In genomic region chr1:41905103-41905675, GRCh38 we compare ENCODE assay signal across 18 cellular contexts. TPM values are rescaled to one million over a fixed set of nuclear protein-coding genes. Genes with fewer than 3 reads are reported as not detected.
DNase-seq lines count a peak whose midpoint lies in the region; ATAC-seq, FAIRE-seq and TF ChIP-seq lines count a peak whose summit lies in the region.
"Had no signal": no experiment of that assay in that cellular context is flagged by ENCODE, and none has a peak within 500 bp of the region (broad histone marks: within the 10 kb centered on the region; RNA-seq: fewer than 3 reads in every experiment).

No MANE protein-coding gene starts in this region.

- H3K79me2 ChIP-seq in DND-41 (ENCODE audit: insufficient read depth, low read length) (peaks cover 100% of the 10 kb centered on the region), GM12878 (ENCODE audit: control insufficient read depth, insufficient read depth, low read length) (no peaks in the 10 kb centered on the region)

- H3K4me1 ChIP-seq in DND-41 (ENCODE audit: insufficient read depth, low read length) (peaks cover 94% of the 10 kb centered on the region), GM12878 (ENCODE audit: control insufficient read depth, insufficient read depth, low read length) (peaks cover 17% of the 10 kb centered on the region)

- FAIRE-seq in GM12878 (lab: Jason Lieb, UNC), result no peak
- FAIRE-seq: GM19239 had no signal

- H4K20me1 ChIP-seq in DND-41 (ENCODE audit: insufficient read depth, low read length) (peaks cover 48% of the 10 kb centered on the region), GM12878 (ENCODE audit: control insufficient read depth, insufficient read depth) (no peaks in the 10 kb centered on the region)

- no peak for TF ChIP-seq POLR2A in GM12878 (IDR thresholded peaks at IDR 0.05; ENCODE audit: low read depth, low read length)

- peak; percentile 29 for TF ChIP-seq CTCF in DND-41 (IDR thresholded peaks at IDR 0.05; ENCODE audit: borderline replicate concordance, extremely low read depth, low read length, poor library complexity, severe bottlenecking)
- TF ChIP-seq CTCF in GM12878 (IDR thresholded peaks at IDR 0.05 in 2 of 3, conservative IDR thresholded peaks at IDR 0.05 in 1 of 3; ENCODE audit: control insufficient read depth in 2 of 3, extremely low read depth in 1 of 3, insufficient read depth in 1 of 3, low read depth in 3 of 3, low read length in 3 of 3), result no peak
- no peak for TF ChIP-seq CTCF in endothelial cell (IDR thresholded peaks at IDR 0.05; ENCODE audit: unreplicated experiment)

- H3K36me3 ChIP-seq in DND-41 (ENCODE audit: insufficient read depth, low read length), result peaks cover 24% of the 10 kb centered on the region
- H3K36me3 ChIP-seq in GM12878 (ENCODE audit: control insufficient read depth in 2 of 2, insufficient read depth in 2 of 2, low read length in 1 of 2), result no peaks in the 10 kb centered on the region

- intact Hi-C loops in activated CD4-positive, alpha-beta T cell treated with anti-CD3 and anti-CD28 coated beads, Interleukin-2, amount 10 ng/mL, durations not matched to agents 24 days and 14 days (cut with micrococcal nuclease), result no loop called here
- intact Hi-C loops in GM12878 (cut with micrococcal nuclease; ENCODE audit: unreplicated experiment), result no loop called here

- in situ Hi-C loops in GM12878 (cut with MboI), result no loop called here

- peak overlapping the region; percentile 72 for H3K27ac ChIP-seq in DND-41 (ENCODE audit: low read length)
- H3K27ac ChIP-seq in GM12878 (ENCODE audit: control insufficient read depth, insufficient read depth), result no peak overlapping the region; the same call in 1 of the 2 replicates

- no peak overlapping the region for H3K4me3 Mint-ChIP-seq in activated CD4-positive, alpha-beta T cell treated with anti-CD3 and anti-CD28 coated beads, Interleukin-2, amount 10 ng/mL, durations not matched to agents 24 days and 14 days
- H3K4me3 Mint-ChIP-seq in endothelial cell (ENCODE audit: unreplicated experiment), result no peak overlapping the region
- H3K4me3 Mint-ChIP-seq: B cell; CD4-positive, alpha-beta T cell; H9 had no signal

- H2AFZ ChIP-seq in DND-41 (ENCODE audit: low read depth, low read length) (no peak overlapping the region), GM12878 (ENCODE audit: control insufficient read depth, low read depth, low read length) (no peak overlapping the region)

- CTCF ChIA-PET in GM12878 (lab: Yijun Ruan, JAX), result interaction anchor here (0.7 to 3.0 kb wide), 4 partner anchors 8 to 23 kb away, joined by 3 to 9 read pairs (median 3); no protein-coding TSS in a partner anchor

- H3K4me3 ChIP-seq in DND-41 (ENCODE audit: low read depth in 1 of 2, low read length in 2 of 2) (no peak overlapping the region), GM12878 (no peak overlapping the region)

- TF ChIP-seq EP300 in GM12878 (IDR thresholded peaks at IDR 0.05; ENCODE audit: borderline replicate concordance in 1 of 2, control insufficient read depth in 1 of 2, low read depth in 2 of 2, low read length in 2 of 2), result no peak

- peaks cover 6% of the 10 kb centered on the region for H3K27me3 Mint-ChIP-seq in activated CD4-positive, alpha-beta T cell treated with anti-CD3 and anti-CD28 coated beads, Interleukin-2, amount 10 ng/mL, durations not matched to agents 24 days and 14 days
- H3K27me3 Mint-ChIP-seq in endothelial cell (ENCODE audit: unreplicated experiment), result peaks cover 1% of the 10 kb centered on the region
- H3K27me3 Mint-ChIP-seq: CD4-positive, alpha-beta T cell had no signal

- POLR2A ChIA-PET in GM12878 (lab: Charles Lee), result interaction anchor here (0.5 to 0.8 kb wide), 2 partner anchors 12 to 207 kb away, joined by 3 read pairs; no protein-coding TSS in a partner anchor

- RAD21 ChIA-PET in GM12878 (lab: Charles Lee; ENCODE audit: unreplicated experiment), result no interaction called here

- H3K27me3 ChIP-seq in DND-41 (ENCODE audit: insufficient read depth, low read length, poor library complexity), result no peaks in the 10 kb centered on the region
- H3K27me3 ChIP-seq in GM12878 (replicated peaks in 1 of 2; ENCODE audit: control insufficient read depth in 2 of 2, insufficient read depth in 2 of 2, low read length in 1 of 2), result no peaks in the 10 kb centered on the region

- H3K27ac Mint-ChIP-seq in activated CD4-positive, alpha-beta T cell treated with anti-CD3 and anti-CD28 coated beads, Interleukin-2, amount 10 ng/mL, durations not matched to agents 24 days and 14 days, result no peak overlapping the region
- no peak overlapping the region for H3K27ac Mint-ChIP-seq in endothelial cell (ENCODE audit: unreplicated experiment)
- H3K27ac Mint-ChIP-seq: B cell; CD4-positive, alpha-beta T cell; H9 had no signal

- H3K9me3 Mint-ChIP-seq in activated CD4-positive, alpha-beta T cell treated with anti-CD3 and anti-CD28 coated beads, Interleukin-2, amount 10 ng/mL, durations not matched to agents 24 days and 14 days, result peaks cover 20% of the 10 kb centered on the region
- no peaks in the 10 kb centered on the region for H3K9me3 Mint-ChIP-seq in endothelial cell (ENCODE audit: unreplicated experiment)
- H3K9me3 Mint-ChIP-seq: CD4-positive, alpha-beta T cell; H9 had no signal

- peaks cover 63% of the 10 kb centered on the region for H3K4me1 Mint-ChIP-seq in activated CD4-positive, alpha-beta T cell treated with anti-CD3 and anti-CD28 coated beads, Interleukin-2, amount 10 ng/mL, durations not matched to agents 24 days and 14 days
- H3K4me1 Mint-ChIP-seq in endothelial cell (ENCODE audit: unreplicated experiment), result peaks cover 27% of the 10 kb centered on the region

- 0% methylated on average over 1 of the region's 1 CpG for WGBS in GM12878 (ENCODE audit: insufficient coverage, insufficient replicate concordance, low lambda C conversion rate, missing lambda C conversion rate)

- no peaks in the 10 kb centered on the region for H3K9me3 ChIP-seq in DND-41 (ENCODE audit: insufficient read depth, low read length, severe bottlenecking)
- no peaks in the 10 kb centered on the region; the same call in 1 of the 3 replicates for H3K9me3 ChIP-seq in GM12878 (replicated peaks; ENCODE audit: control insufficient read depth, insufficient read depth, low read length)

- DNase-seq in activated CD4-positive, alpha-beta T cell treated with anti-CD3 and anti-CD28 coated beads, Interleukin-2, amount 10 ng/mL, durations not matched to agents 24 days and 14 days, result peak; percentile 57
- no peak for DNase-seq in activated CD4-positive, alpha-beta T cell treated with anti-CD3 and anti-CD28 coated beads, Interleukin-2, amount 50 U/mL, for 1 hour
- DNase-seq in DND-41 (peak; percentile 52), GM12878 (ENCODE audit: low read depth, low spot score) (no peak), islet precursor cell (peak; percentile 24), endothelial cell (ENCODE audit: low spot score) (no peak), NOMO-1 treated with dmso at 0.1 percent for 144 hours (lab: John Stamatoyannopoulos, UW; ENCODE audit: unreplicated experiment) (no peak), NCI-H2227 (lab: John Stamatoyannopoulos, UW; ENCODE audit: unreplicated experiment) (no peak)
- DNase-seq: ACHN; C1 segment of cervical spinal cord; Calu3; CD4-positive, alpha-beta T cell; DMS 273 treated with DMSO at 0.1 percent for 48 hours; GOT3; H9 had no signal

- ATAC-seq in DND-41 (ENCODE audit: insufficient read depth, low read depth) (peak; percentile 67), GM12878 (peak; percentile 51)

- H3K9ac ChIP-seq in DND-41 (ENCODE audit: low read depth, low read length) (peak overlapping the region; percentile 19; the same call in 1 of the 2 replicates), GM12878 (ENCODE audit: control insufficient read depth, insufficient read depth, low read length) (no peak overlapping the region)

- no TSS peak for BruUV-seq in GM12878 (replicated peaks; lab: Mats Ljungman, UMichigan)

- H3K4me2 ChIP-seq in DND-41 (ENCODE audit: insufficient read depth, low read length), result peak overlapping the region; percentile 27
- no peak overlapping the region for H3K4me2 ChIP-seq in GM12878 (ENCODE audit: control insufficient read depth, insufficient read depth)

- SMC1A ChIA-PET in GM12878 (lab: Charles Lee; ENCODE audit: uncharacterized antibody, unreplicated experiment), result interaction anchor here (0.8 to 3.2 kb wide), 9 partner anchors 9 to 208 kb away, joined by 3 to 16 read pairs (median 3); no protein-coding TSS in a partner anchor

- TF ChIP-seq RAD21 in GM12878 (IDR thresholded peaks at IDR 0.05; ENCODE audit: insufficient read depth, low read depth, low read length), result no peak

- peaks cover 8% of the 10 kb centered on the region for H3K36me3 Mint-ChIP-seq in activated CD4-positive, alpha-beta T cell treated with anti-CD3 and anti-CD28 coated beads, Interleukin-2, amount 10 ng/mL, durations not matched to agents 24 days and 14 days (ENCODE audit: low read depth)
- peaks cover 5% of the 10 kb centered on the region for H3K36me3 Mint-ChIP-seq in endothelial cell (ENCODE audit: low read depth, unreplicated experiment)

RNA-seq across cellular contexts. Expression of gene HIVEP3, which starts 13.5 kb away (rescaled TPM):
- 70.5 and 73.9 TPM in 2 replicates for total RNA-seq in activated CD4-positive, alpha-beta T cell treated with anti-CD3 and anti-CD28 coated beads, Interleukin-2, amount 10 ng/mL, durations not matched to agents 24 days and 14 days
- total RNA-seq in GM12878 (2013; cell fraction: nucleolus; rRNA removed), result 42.5 and 46.4 TPM in 2 replicates
- total RNA-seq in GM12878 (2014; rRNA removed), result 2.8 and 2.9 TPM in 2 replicates
- total RNA-seq in GM12878 (2014; rRNA removed; fragmentation: Illumina TruSeq; extraction: Trizol), result 3.4 and 3.5 TPM in 2 replicates
- 13.6 and 13.8 TPM in 2 replicates for total RNA-seq in GM12878 (2021)
- polyA plus RNA-seq in GM12878 (2011; ENCODE audit: low read depth), result 1.8 TPM
- polyA plus RNA-seq in GM12878 (2011; rRNA removed), result 3.5 and 4.3 TPM in 2 replicates
- polyA plus RNA-seq in GM12878 (2011; cell fraction: cytosol; rRNA removed), result 5.4 and 6.8 TPM in 2 replicates
- polyA plus RNA-seq in GM12878 (2011; cell fraction: nucleus; rRNA removed), result 7.7 and 9.8 TPM in 2 replicates
- polyA plus RNA-seq in GM12878 (2012), result 4.9 and 5.2 TPM in 2 replicates
- polyA plus RNA-seq in GM12878 (2014; fragmentation: Illumina TruSeq; extraction: Trizol), result 7.4 and 8.6 TPM in 2 replicates
- 1 to 10 TPM; 1.8 to 2.2 TPM for polyA plus RNA-seq in GM12878 (2014; fragmentation: Nextera tagmentation; extraction: Ambion mirVana)
- polyA plus RNA-seq in GM12878 (2014; rRNA removed), result 6.0 and 7.7 TPM in 2 replicates
- polyA plus RNA-seq in GM12878 (2016; fragmentation: Nextera tagmentation; extraction: Ambion mirVana), result 1 to 10 TPM; 3.0 to 4.3 TPM
- 11.4 and 11.5 TPM in 2 replicates for polyA minus RNA-seq in GM12878 (2011; rRNA and poly(A)+ RNA removed)
- 5.5 and 5.6 TPM in 2 replicates for polyA minus RNA-seq in GM12878 (2011; cell fraction: cytosol; rRNA and poly(A)+ RNA removed)
- polyA minus RNA-seq in GM12878 (2011; cell fraction: nucleus; rRNA and poly(A)+ RNA removed), result 6.0 and 17.6 TPM in 2 replicates
- 8.9 TPM for total RNA-seq in endothelial cell (ENCODE audit: unreplicated experiment)
- total RNA-seq: G401 had no signal

Comparison
In these comparisons a context has a peak if more than half of its experiments do, and no peak if none do; other contexts are left out.
1. DNase-seq: peak in activated CD4-positive, alpha-beta T cell treated with anti-CD3 and anti-CD28 coated beads, Interleukin-2, amount 10 ng/mL, durations not matched to agents 24 days and 14 days (single experiment), DND-41 (single experiment) and islet precursor cell (single experiment); none in activated CD4-positive, alpha-beta T cell treated with anti-CD3 and anti-CD28 coated beads, Interleukin-2, amount 50 U/mL, for 1 hour (single experiment), GM12878 (single experiment), endothelial cell (single experiment), NOMO-1 treated with dmso at 0.1 percent for 144 hours (single experiment) and NCI-H2227 (single experiment).